In the genomic region with DNA sequence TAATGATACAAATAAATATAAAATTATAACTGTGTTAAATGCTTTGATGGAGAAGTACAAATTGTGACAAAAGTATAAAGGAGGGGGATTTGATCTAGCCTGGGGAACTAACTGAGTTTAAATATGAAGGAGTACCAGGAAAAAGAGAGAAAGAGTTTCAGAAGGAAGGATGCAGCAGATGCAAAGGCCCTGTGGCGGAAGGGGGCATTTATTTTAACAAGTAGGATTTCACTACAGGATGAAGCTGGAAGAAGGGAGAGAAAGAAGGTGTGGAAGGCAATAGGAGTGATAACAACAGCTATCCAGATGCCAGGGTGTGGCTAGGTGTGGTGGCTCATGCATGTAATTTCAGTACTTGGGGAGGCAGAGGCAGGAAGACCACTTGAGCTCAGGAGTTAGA, we compare ENCODE assay signal across 32 cellular contexts.
"Had no signal": no experiment of that assay in that cellular context is flagged by ENCODE, and none has a peak within 500 bp of the region (broad histone marks: within the 10 kb centered on the region; RNA-seq: fewer than 3 reads in every experiment).

No MANE protein-coding gene starts in this region.

- ATAC-seq: activated CD4-positive, alpha-beta T cell treated with anti-CD3 and anti-CD28 coated beads for 36 hours; activated CD4-positive, CD25-positive, alpha-beta regulatory T cell treated with anti-CD3 and anti-CD28 coated beads, Interleukin-2, amount 50 U/mL, for 24 hours; activated CD8-positive, alpha-beta memory T cell treated with anti-CD3 and anti-CD28 coated beads, Interleukin-2, amount 10 ng/mL, durations not matched to agents 7 days and 5 days; activated CD8-positive, alpha-beta T cell treated with anti-CD3 and anti-CD28 coated beads, Interleukin-2, amount 10 ng/mL, durations not matched to agents 7 days and 5 days; activated naive CD8-positive, alpha-beta T cell treated with anti-CD3 and anti-CD28 coated beads, Interleukin-2, amount 50 U/mL, for 24 hours had no signal

- H3K4me1 ChIP-seq: ascending aorta had no signal

- DNase-seq: activated CD4-positive, alpha-beta memory T cell treated with anti-CD3 and anti-CD28 coated beads, Interleukin-2, amount 10 ng/mL, durations not matched to agents 7 days and 5 days; activated CD4-positive, alpha-beta T cell treated with anti-CD3 and anti-CD28 coated beads for 1 hour; activated CD4-positive, alpha-beta T cell treated with anti-CD3 and anti-CD28 coated beads for 36 hours; activated CD4-positive, alpha-beta T cell treated with anti-CD3 and anti-CD28 coated beads for 48 hours; activated CD4-positive, alpha-beta T cell treated with anti-CD3 and anti-CD28 coated beads, Interleukin-2, amount 10 ng/mL, durations not matched to agents 7 days and 5 days; activated CD4-positive, alpha-beta T cell treated with anti-CD3 and anti-CD28 coated beads, Interleukin-2, amount 50 U/mL, for 48 hours; activated CD4-positive, CD25-positive, alpha-beta regulatory T cell; activated CD8-positive, alpha-beta memory T cell treated with anti-CD3 and anti-CD28 coated beads for 24 hours; activated CD8-positive, alpha-beta memory T cell treated with anti-CD3 and anti-CD28 coated beads, Interleukin-2, amount 10 ng/mL, durations not matched to agents 7 days and 5 days; activated CD8-positive, alpha-beta memory T cell treated with anti-CD3 and anti-CD28 coated beads, Interleukin-2, amount 50 U/mL, for 48 hours; activated CD8-positive, alpha-beta T cell treated with anti-CD3 and anti-CD28 coated beads, Interleukin-2, amount 10 ng/mL, durations not matched to agents 7 days and 5 days; activated effector memory CD4-positive, alpha-beta T cell treated with Interleukin-2 at 50 U/mL for 16 hours; activated gamma-delta T cell; activated naive CD4-positive, alpha-beta T cell treated with anti-CD3 and anti-CD28 coated beads, Interleukin-2, amount 10 ng/mL, durations not matched to agents 7 days and 5 days; activated naive CD4-positive, alpha-beta T cell treated with Interleukin-2 at 50 U/mL for 16 hours; activated naive CD8-positive, alpha-beta T cell treated with anti-CD3 and anti-CD28 coated beads, Interleukin-2, amount 10 ng/mL, durations not matched to agents 7 days and 5 days; activated naive CD8-positive, alpha-beta T cell treated with anti-CD3 and anti-CD28 coated beads, Interleukin-2, amount 50 U/mL, for 24 hours; activated T-cell treated with anti-CD3 and anti-CD28 coated beads, Interleukin-2, amount 50 U/mL, for 24 hours; activated T-cell treated with anti-CD3 and anti-CD28 coated beads, Interleukin-2, amount 50 U/mL, for 48 hours; amygdala; anterior cingulate cortex; cerebellar nuclear complex; SW 1271; T-helper 1 cell; T-helper 2 cell; T-helper 9 cell had no signal

- H3K4me3 ChIP-seq: ascending aorta, cardiac muscle cell had no signal

- H3K27me3 ChIP-seq: ascending aorta, cardiac muscle cell had no signal

- H3K9me3 ChIP-seq: ascending aorta had no signal

- FAIRE-seq: bronchial epithelial cell, TTC549 had no signal

- H3K36me3 ChIP-seq: ascending aorta, cardiac muscle cell had no signal

- H3K27ac ChIP-seq: ascending aorta, cardiac muscle cell, VCaP had no signal
